In the genomic region with DNA sequence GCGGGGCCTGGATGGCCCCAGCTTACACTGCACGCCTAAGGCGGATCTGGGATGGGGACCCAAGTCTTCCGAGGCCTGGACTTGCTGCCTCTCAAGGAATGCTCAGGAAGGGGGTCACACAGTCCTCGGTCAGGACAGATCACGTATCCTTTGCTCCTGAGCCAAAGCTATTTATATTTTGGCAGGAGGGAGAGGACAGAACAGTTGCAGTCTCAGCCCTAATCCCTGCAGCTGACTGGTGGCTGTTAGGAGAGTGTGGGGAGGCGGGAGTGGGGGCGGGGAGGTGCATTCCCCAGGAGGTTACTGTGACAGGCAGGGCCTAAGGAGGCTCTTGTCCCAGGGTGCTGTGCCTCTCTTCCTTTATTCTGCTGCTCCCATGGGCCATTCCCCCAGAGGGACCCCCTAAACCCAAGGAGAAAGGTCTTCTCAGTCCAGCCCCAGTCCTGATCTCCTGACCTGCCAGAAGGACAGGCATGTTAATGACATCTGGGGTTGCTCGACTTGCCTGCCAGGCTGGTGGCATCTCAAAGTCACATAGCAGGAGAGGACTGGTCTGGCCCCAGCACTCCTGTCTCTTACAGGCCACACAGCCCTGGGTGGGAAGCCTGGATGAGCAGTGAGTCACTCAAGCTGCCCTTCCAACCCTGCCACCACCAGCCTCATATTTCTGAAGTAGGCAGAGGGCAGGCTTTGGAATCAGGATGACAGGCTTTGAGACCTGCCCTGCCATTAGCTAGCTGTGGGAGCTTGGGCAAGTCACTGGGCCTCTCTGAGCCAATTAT, we compare ENCODE assay signal across 11 cellular contexts. TPM values are rescaled to one million over a fixed set of nuclear protein-coding genes. Genes with fewer than 3 reads are reported as not detected.
A peak's percentile ranks its signal among the peaks of the same experiment; 100 is the strongest.
DNase-seq lines count a peak whose midpoint lies in the region; ATAC-seq, FAIRE-seq and TF ChIP-seq lines count a peak whose summit lies in the region.
"Had no signal": no experiment of that assay in that cellular context is flagged by ENCODE, and none has a peak within 500 bp of the region (broad histone marks: within the 10 kb centered on the region; RNA-seq: fewer than 3 reads in every experiment).

No MANE protein-coding gene starts in this region.

- POLR2A ChIA-PET in HCT116 (lab: Charles Lee) (no interaction called here), K562 (lab: Yijun Ruan, JAX) (interaction anchor here (0.7 kb wide), 1 partner anchor 20 kb away, joined by 3 read pairs; no protein-coding TSS in a partner anchor)

- CTCF ChIA-PET in HCT116 (lab: Charles Lee) (no interaction called here), K562 (lab: Yijun Ruan, JAX; ENCODE audit: low intra/inter-chr PET ratio) (no interaction called here)

- H3K4me3 Mint-ChIP-seq in T-helper 17 cell: no peak overlapping the region
- H3K4me3 Mint-ChIP-seq: activated T-cell treated with anti-CD3 and anti-CD28 coated beads, Interleukin-2, amount 50 U/mL, for 72 hours had no signal

- peak; percentile 74 for ATAC-seq in HCT116
- ATAC-seq in K562: peak; percentile 56
- no peak for ATAC-seq in HG03520 (IDR thresholded peaks at IDR 0.05; ENCODE audit: unreplicated experiment)
- no peak for ATAC-seq in T-helper 17 cell
- ATAC-seq: activated T-cell treated with anti-CD3 and anti-CD28 coated beads, Interleukin-2, amount 50 U/mL, for 72 hours had no signal

- H4K20me1 ChIP-seq in HCT116 (ENCODE audit: insufficient read depth) (no peaks in the 10 kb centered on the region), K562 (replicated peaks; ENCODE audit: control insufficient read depth, insufficient read depth, low read length) (peaks cover 5% of the 10 kb centered on the region; the same call in 1 of the 2 replicates)

- H3K9me3 ChIP-seq in HCT116 (ENCODE audit: control insufficient read depth in 1 of 2, insufficient read depth in 1 of 2, low read depth in 1 of 2, low read length in 2 of 2): no peaks in the 10 kb centered on the region
- no peaks in the 10 kb centered on the region for H3K9me3 ChIP-seq in K562 (replicated peaks; ENCODE audit: control insufficient read depth, insufficient read depth, low read depth, low read length)
- H3K9me3 ChIP-seq in right atrium auricular region: no peaks in the 10 kb centered on the region
- no peaks in the 10 kb centered on the region for H3K9me3 ChIP-seq in T-helper 17 cell (ENCODE audit: control insufficient read depth, low read length, poor library complexity, severe bottlenecking)

- TF ChIP-seq CTCF in HCT116 (IDR thresholded peaks at IDR 0.05 in 2 of 3, conservative IDR thresholded peaks at IDR 0.05 in 1 of 3; ENCODE audit: borderline replicate concordance in 1 of 3, insufficient read depth in 1 of 3, low read depth in 2 of 3, low read length in 2 of 3) (no peak), K562 (IDR thresholded peaks at IDR 0.05 in 2 of 3, conservative IDR thresholded peaks at IDR 0.05 in 1 of 3; ENCODE audit: insufficient read depth in 2 of 3, low read depth in 1 of 3, low read length in 3 of 3) (no peak), right atrium auricular region (IDR thresholded peaks at IDR 0.05) (no peak), GM13976 (IDR thresholded peaks at IDR 0.05; ENCODE audit: borderline replicate concordance, control extremely low read depth, extremely low read depth, insufficient read depth, missing control alignments) (no peak)

- no peak for TF ChIP-seq EP300 in K562 (IDR thresholded peaks at IDR 0.05; ENCODE audit: low read length)

- FAIRE-seq in K562 (lab: Jason Lieb, UNC): no peak

- no peaks in the 10 kb centered on the region for H3K9me2 ChIP-seq in HCT116 (ENCODE audit: insufficient read depth)

- H3K9ac ChIP-seq in HCT116 (ENCODE audit: low read length) (no peak overlapping the region), K562 (ENCODE audit: insufficient read depth in 1 of 2, low read depth in 2 of 2, low read length in 2 of 2) (no peak overlapping the region)

- H3K36me3 Mint-ChIP-seq in T-helper 17 cell (ENCODE audit: low read depth): no peaks in the 10 kb centered on the region

- RAD21 ChIA-PET in HCT116 (lab: Charles Lee; ENCODE audit: low non-redundant PET in 1 of 2, low total read pairs in 2 of 2, uncharacterized antibody in 2 of 2, unreplicated experiment in 2 of 2): no interaction called here

- no peaks in the 10 kb centered on the region for H3K27me3 Mint-ChIP-seq in T-helper 17 cell

- intact Hi-C loops in HCT116 (cut with micrococcal nuclease) (no loop called here), K562 (cut with micrococcal nuclease) (no loop called here)

- H3K9me1 ChIP-seq in K562 (ENCODE audit: control insufficient read depth, insufficient read depth, low read length): no peaks in the 10 kb centered on the region

- H3K27me3 ChIP-seq in HCT116 (ENCODE audit: insufficient read depth, low read length) (no peaks in the 10 kb centered on the region), K562 (ENCODE audit: control insufficient read depth in 2 of 2, insufficient read depth in 2 of 2, low read length in 2 of 2) (peaks cover 6 to 51% of the 10 kb centered on the region in 2 experiments; a peak in 3 of 5 replicates), right atrium auricular region (no peaks in the 10 kb centered on the region)

- WGBS in K562 (ENCODE audit: insufficient coverage, low coverage, missing lambda C conversion rate): 1% methylated on average over 9 of the region's 9 CpGs

- H3K4me1 Mint-ChIP-seq in T-helper 17 cell: peaks cover 2% of the 10 kb centered on the region

- in situ Hi-C loops in K562 (cut with MboI): no loop called here
- in situ Hi-C loops in GM13976 (cut with MboI; ENCODE audit: low sequenced_read_pairs, unreplicated experiment): no loop called here

- BruUV-seq in HCT116 (replicated peaks; lab: Mats Ljungman, UMichigan) (no TSS peak), K562 (replicated peaks; lab: Mats Ljungman, UMichigan) (no TSS peak)

- no peak overlapping the region for H2AFZ ChIP-seq in HCT116 (ENCODE audit: low read depth, low read length, poor library complexity, severe bottlenecking)
- no peak overlapping the region for H2AFZ ChIP-seq in K562 (ENCODE audit: low read depth, low read length)

- peak overlapping the region; percentile 17; the same call in 1 of the 2 replicates for H3K4me2 ChIP-seq in HCT116 (ENCODE audit: low read length)
- H3K4me2 ChIP-seq in K562 (ENCODE audit: insufficient read depth, low read length): no peak overlapping the region

- TF ChIP-seq RAD21 in HCT116 (IDR thresholded peaks at IDR 0.05; ENCODE audit: low read depth) (no peak), K562 (CRISPR knock-in tag; conservative IDR thresholded peaks at IDR 0.05 in 1 of 2, IDR thresholded peaks at IDR 0.05 in 1 of 2) (no peak)

- H3K27ac Mint-ChIP-seq in T-helper 17 cell: no peak overlapping the region
- H3K27ac Mint-ChIP-seq: activated T-cell treated with anti-CD3 and anti-CD28 coated beads, Interleukin-2, amount 50 U/mL, for 72 hours had no signal

- H3K27ac ChIP-seq in HCT116 (ENCODE audit: low read depth, low read length): no peak overlapping the region
- H3K27ac ChIP-seq in K562 (ENCODE audit: extremely low read depth, low read depth, low read length): no peak overlapping the region
- H3K27ac ChIP-seq in right atrium auricular region: peak overlapping the region; percentile 81 to 89

- H3K79me2 ChIP-seq in HCT116 (ENCODE audit: insufficient read depth, low read length) (no peaks in the 10 kb centered on the region), K562 (ENCODE audit: control insufficient read depth, insufficient read depth, low read length) (no peaks in the 10 kb centered on the region)

- H3K4me3 ChIP-seq in HCT116 (replicated peaks in 1 of 2; ENCODE audit: low read depth in 1 of 2, low read length in 2 of 2) (no peak overlapping the region), K562 (no peak overlapping the region), right atrium auricular region (no peak overlapping the region), skeletal muscle cell (ENCODE audit: low read depth, low read length) (no peak overlapping the region)

- no peaks in the 10 kb centered on the region for H3K36me3 ChIP-seq in HCT116 (ENCODE audit: control insufficient read depth in 1 of 2, insufficient read depth in 2 of 2, low read length in 2 of 2)
- no peaks in the 10 kb centered on the region for H3K36me3 ChIP-seq in K562 (ENCODE audit: control insufficient read depth, insufficient read depth, low read length)
- no peaks in the 10 kb centered on the region for H3K36me3 ChIP-seq in right atrium auricular region

- TF ChIP-seq POLR2A in HCT116 (IDR thresholded peaks at IDR 0.05; ENCODE audit: borderline replicate concordance, extremely low read depth, insufficient read depth, insufficient read length) (no peak), K562 (conservative IDR thresholded peaks at IDR 0.05) (no peak)

- H3K4me1 ChIP-seq in HCT116 (ENCODE audit: control insufficient read depth in 1 of 2, insufficient read depth in 2 of 2, low read length in 2 of 2): peaks cover 0 to 10% of the 10 kb centered on the region in 2 experiments; a peak in 2 of 4 replicates
- H3K4me1 ChIP-seq in K562 (replicated peaks in 1 of 2; ENCODE audit: control insufficient read depth in 2 of 2, insufficient read depth in 2 of 2, low read length in 2 of 2): no peaks in the 10 kb centered on the region
- H3K4me1 ChIP-seq in right atrium auricular region: peaks cover 0 to 53% of the 10 kb centered on the region in 2 donors

- DNase-seq in HCT116 (ENCODE audit: low read depth, low spot score) (no peak), K562 (ENCODE audit: extremely low read depth in 1 of 4, low spot score in 3 of 4) (no peak), right atrium auricular region (ENCODE audit: low spot score) (no peak), skeletal muscle cell (ENCODE audit: low read depth) (peak; percentile 28), GM13976 (ENCODE audit: low spot score) (no peak), dermis blood vessel endothelial cell (no peak), T-helper 17 cell (no peak)
- DNase-seq: activated T-cell treated with anti-CD3 and anti-CD28 coated beads, Interleukin-2, amount 50 U/mL, for 72 hours; midbrain; NCI-H1436 had no signal

RNA-seq across cellular contexts. Expression of gene COL27A1, which starts 51.9 kb away (rescaled TPM):
- total RNA-seq in HCT116 (2021; ENCODE audit: unreplicated experiment) (12.0 TPM), K562 (2014; rRNA removed) (0.08 TPM in 1 of 2 replicates, not detected in the other), K562 (2014; rRNA removed; fragmentation: Illumina TruSeq; extraction: Trizol) (not detected in 2 replicates), K562 (2015; rRNA removed; fragmentation: Illumina TruSeq; extraction: Trizol) (not detected in 2 replicates), K562 (2021) (0.07 and 0.16 TPM in 2 replicates), right atrium auricular region (1 to 10 TPM; 1.5 to 2.7 TPM), dermis blood vessel endothelial cell (3.3 and 6.0 TPM in 2 replicates), T-helper 17 cell (1 to 10 TPM; 1.2 to 1.3 TPM)
- 6.5 and 7.2 TPM in 2 replicates for polyA plus RNA-seq in HCT116 (2012)
- not detected in 2 replicates for total RNA-seq in K562 (2011; cell fraction: chromatin; rRNA removed; ENCODE audit: low replicate concordance)
- not detected in 2 replicates for total RNA-seq in K562 (2011; cell fraction: nucleolus; rRNA removed)
- not detected in 2 replicates for total RNA-seq in K562 (2011; cell fraction: nucleoplasm; rRNA removed)
- polyA plus RNA-seq in K562 (2011; rRNA removed) (not detected in 2 replicates), K562 (2014; fragmentation: Illumina TruSeq; extraction: Trizol) (not detected in 2 replicates), K562 (2014; fragmentation: Nextera tagmentation; extraction: Ambion mirVana) (not detected), K562 (2014; rRNA removed) (0.07 TPM in 1 of 2 replicates, not detected in the other)
- polyA plus RNA-seq in K562 (2011; cell fraction: cytosol; rRNA removed): not detected in 2 replicates
- 0.04 TPM in 1 of 2 replicates, not detected in the other for polyA plus RNA-seq in K562 (2011; cell fraction: nucleus; rRNA removed)
- polyA plus RNA-seq in K562 (2012): not detected in 2 replicates
- not detected in 2 replicates for polyA minus RNA-seq in K562 (2011; rRNA and poly(A)+ RNA removed)
- polyA minus RNA-seq in K562 (2011; cell fraction: cytosol; rRNA and poly(A)+ RNA removed): not detected in 2 replicates
- 0.13 TPM in 1 of 2 replicates, not detected in the other for polyA minus RNA-seq in K562 (2011; cell fraction: nucleus; rRNA and poly(A)+ RNA removed)

Comparison
In these comparisons a context has a peak if more than half of its experiments do, and no peak if none do; other contexts are left out.
1. ATAC-seq: peak in HCT116 (single experiment) and K562 (single experiment); none in HG03520 (single experiment) and T-helper 17 cell (single experiment).
2. H3K27ac ChIP-seq: peak in right atrium auricular region (2 of 2); none in HCT116 (single experiment) and K562 (single experiment).